ENCODE assay signal across 1 cellular context in the genomic region with DNA sequence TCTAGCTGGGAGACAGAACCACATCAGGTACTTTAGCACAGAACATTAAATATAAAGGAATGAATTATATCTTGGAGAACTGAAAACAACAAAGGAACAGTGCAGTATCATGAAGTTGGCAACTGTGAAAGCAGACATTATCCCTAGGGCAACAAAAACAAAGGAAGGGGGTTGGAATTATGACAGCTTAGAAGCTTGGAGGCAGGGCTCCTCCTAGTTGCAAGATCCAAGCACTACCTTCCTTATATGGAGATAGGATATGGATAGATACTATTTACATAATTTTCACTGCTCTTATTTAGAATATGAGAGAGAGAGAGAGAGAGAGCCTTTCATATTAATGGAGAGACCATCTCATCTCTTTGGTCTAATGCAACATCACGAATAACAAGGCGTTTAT.
TF ChIP-seq lines count a peak whose summit lies in the region.

No MANE protein-coding gene starts in this region.

TF ChIP-seq in GM23338, 12 proteins besides CTCF, POLR2A, EP300 and RAD21 (continued from another document):
- no peak for TF ChIP-seq ZNF331 (CRISPR knock-in tag; IDR thresholded peaks at IDR 0.05; ENCODE audit: low read depth)
- TF ChIP-seq, protein P1, sequence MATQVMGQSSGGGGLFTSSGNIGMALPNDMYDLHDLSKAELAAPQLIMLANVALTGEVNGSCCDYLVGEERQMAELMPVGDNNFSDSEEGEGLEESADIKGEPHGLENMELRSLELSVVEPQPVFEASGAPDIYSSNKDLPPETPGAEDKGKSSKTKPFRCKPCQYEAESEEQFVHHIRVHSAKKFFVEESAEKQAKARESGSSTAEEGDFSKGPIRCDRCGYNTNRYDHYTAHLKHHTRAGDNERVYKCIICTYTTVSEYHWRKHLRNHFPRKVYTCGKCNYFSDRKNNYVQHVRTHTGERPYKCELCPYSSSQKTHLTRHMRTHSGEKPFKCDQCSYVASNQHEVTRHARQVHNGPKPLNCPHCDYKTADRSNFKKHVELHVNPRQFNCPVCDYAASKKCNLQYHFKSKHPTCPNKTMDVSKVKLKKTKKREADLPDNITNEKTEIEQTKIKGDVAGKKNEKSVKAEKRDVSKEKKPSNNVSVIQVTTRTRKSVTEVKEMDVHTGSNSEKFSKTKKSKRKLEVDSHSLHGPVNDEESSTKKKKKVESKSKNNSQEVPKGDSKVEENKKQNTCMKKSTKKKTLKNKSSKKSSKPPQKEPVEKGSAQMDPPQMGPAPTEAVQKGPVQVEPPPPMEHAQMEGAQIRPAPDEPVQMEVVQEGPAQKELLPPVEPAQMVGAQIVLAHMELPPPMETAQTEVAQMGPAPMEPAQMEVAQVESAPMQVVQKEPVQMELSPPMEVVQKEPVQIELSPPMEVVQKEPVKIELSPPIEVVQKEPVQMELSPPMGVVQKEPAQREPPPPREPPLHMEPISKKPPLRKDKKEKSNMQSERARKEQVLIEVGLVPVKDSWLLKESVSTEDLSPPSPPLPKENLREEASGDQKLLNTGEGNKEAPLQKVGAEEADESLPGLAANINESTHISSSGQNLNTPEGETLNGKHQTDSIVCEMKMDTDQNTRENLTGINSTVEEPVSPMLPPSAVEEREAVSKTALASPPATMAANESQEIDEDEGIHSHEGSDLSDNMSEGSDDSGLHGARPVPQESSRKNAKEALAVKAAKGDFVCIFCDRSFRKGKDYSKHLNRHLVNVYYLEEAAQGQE (IDR thresholded peaks at IDR 0.05; ENCODE audit: unreplicated experiment) = no peak
- no peak for TF ChIP-seq POLR2AphosphoS5 (IDR thresholded peaks at IDR 0.05; ENCODE audit: low read depth)
- TF ChIP-seq, protein P2, sequence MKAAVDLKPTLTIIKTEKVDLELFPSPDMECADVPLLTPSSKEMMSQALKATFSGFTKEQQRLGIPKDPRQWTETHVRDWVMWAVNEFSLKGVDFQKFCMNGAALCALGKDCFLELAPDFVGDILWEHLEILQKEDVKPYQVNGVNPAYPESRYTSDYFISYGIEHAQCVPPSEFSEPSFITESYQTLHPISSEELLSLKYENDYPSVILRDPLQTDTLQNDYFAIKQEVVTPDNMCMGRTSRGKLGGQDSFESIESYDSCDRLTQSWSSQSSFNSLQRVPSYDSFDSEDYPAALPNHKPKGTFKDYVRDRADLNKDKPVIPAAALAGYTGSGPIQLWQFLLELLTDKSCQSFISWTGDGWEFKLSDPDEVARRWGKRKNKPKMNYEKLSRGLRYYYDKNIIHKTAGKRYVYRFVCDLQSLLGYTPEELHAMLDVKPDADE (IDR thresholded peaks at IDR 0.05) = no peak
- TF ChIP-seq EZH2 (IDR thresholded peaks at IDR 0.05; ENCODE audit: low read depth, unreplicated experiment) = no peak
- TF ChIP-seq, protein P3, sequence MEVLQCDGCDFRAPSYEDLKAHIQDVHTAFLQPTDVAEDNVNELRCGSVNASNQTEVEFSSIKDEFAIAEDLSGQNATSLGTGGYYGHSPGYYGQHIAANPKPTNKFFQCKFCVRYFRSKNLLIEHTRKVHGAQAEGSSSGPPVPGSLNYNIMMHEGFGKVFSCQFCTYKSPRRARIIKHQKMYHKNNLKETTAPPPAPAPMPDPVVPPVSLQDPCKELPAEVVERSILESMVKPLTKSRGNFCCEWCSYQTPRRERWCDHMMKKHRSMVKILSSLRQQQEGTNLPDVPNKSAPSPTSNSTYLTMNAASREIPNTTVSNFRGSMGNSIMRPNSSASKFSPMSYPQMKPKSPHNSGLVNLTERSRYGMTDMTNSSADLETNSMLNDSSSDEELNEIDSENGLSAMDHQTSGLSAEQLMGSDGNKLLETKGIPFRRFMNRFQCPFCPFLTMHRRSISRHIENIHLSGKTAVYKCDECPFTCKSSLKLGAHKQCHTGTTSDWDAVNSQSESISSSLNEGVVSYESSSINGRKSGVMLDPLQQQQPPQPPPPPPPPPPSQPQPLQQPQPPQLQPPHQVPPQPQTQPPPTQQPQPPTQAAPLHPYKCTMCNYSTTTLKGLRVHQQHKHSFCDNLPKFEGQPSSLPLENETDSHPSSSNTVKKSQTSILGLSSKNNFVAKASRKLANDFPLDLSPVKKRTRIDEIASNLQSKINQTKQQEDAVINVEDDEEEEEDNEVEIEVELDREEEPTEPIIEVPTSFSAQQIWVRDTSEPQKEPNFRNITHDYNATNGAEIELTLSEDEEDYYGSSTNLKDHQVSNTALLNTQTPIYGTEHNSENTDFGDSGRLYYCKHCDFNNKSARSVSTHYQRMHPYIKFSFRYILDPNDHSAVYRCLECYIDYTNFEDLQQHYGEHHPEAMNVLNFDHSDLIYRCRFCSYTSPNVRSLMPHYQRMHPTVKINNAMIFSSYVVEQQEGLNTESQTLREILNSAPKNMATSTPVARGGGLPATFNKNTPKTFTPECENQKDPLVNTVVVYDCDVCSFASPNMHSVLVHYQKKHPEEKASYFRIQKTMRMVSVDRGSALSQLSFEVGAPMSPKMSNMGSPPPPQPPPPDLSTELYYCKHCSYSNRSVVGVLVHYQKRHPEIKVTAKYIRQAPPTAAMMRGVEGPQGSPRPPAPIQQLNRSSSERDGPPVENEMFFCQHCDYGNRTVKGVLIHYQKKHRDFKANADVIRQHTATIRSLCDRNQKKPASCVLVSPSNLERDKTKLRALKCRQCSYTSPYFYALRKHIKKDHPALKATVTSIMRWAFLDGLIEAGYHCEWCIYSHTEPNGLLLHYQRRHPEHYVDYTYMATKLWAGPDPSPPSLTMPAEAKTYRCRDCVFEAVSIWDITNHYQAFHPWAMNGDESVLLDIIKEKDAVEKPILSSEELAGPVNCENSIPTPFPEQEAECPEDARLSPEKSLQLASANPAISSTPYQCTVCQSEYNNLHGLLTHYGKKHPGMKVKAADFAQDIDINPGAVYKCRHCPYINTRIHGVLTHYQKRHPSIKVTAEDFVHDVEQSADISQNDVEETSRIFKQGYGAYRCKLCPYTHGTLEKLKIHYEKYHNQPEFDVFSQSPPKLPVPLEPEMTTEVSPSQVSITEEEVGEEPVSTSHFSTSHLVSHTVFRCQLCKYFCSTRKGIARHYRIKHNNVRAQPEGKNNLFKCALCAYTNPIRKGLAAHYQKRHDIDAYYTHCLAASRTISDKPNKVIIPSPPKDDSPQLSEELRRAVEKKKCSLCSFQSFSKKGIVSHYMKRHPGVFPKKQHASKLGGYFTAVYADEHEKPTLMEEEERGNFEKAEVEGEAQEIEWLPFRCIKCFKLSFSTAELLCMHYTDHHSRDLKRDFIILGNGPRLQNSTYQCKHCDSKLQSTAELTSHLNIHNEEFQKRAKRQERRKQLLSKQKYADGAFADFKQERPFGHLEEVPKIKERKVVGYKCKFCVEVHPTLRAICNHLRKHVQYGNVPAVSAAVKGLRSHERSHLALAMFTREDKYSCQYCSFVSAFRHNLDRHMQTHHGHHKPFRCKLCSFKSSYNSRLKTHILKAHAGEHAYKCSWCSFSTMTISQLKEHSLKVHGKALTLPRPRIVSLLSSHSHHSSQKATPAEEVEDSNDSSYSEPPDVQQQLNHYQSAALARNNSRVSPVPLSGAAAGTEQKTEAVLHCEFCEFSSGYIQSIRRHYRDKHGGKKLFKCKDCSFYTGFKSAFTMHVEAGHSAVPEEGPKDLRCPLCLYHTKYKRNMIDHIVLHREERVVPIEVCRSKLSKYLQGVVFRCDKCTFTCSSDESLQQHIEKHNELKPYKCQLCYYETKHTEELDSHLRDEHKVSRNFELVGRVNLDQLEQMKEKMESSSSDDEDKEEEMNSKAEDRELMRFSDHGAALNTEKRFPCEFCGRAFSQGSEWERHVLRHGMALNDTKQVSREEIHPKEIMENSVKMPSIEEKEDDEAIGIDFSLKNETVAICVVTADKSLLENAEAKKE (CRISPR knock-in tag; IDR thresholded peaks at IDR 0.05) = no peak
- no peak for TF ChIP-seq EZH2phosphoT487 (IDR thresholded peaks at IDR 0.05; ENCODE audit: unreplicated experiment)
- no peak for TF ChIP-seq NANOG (IDR thresholded peaks at IDR 0.05; ENCODE audit: borderline replicate concordance)
TF ChIP-seq in GM23338: peak in this region for 0.
